In genomic region chr7:31488562-31489203, GRCh38 we compare ENCODE assay signal across 8 cellular contexts. TPM values are rescaled to one million over a fixed set of nuclear protein-coding genes. Genes with fewer than 3 reads are reported as not detected.
DNase-seq lines count a peak whose midpoint lies in the region; ATAC-seq and TF ChIP-seq lines count a peak whose summit lies in the region.

No MANE protein-coding gene starts in this region.

- in situ Hi-C loops in brain microvascular endothelial cell (cut with HindIII; ENCODE audit: low pct_ligation_motif_present, low sequenced_read_pairs) = no loop called here

- TF ChIP-seq CTCF in brain microvascular endothelial cell (IDR thresholded peaks at IDR 0.05; ENCODE audit: low read depth, low read length, missing control alignments) (peak; percentile 76), right lobe of liver (IDR thresholded peaks at IDR 0.05) (peak; percentile 58 to 74 (median 72)), upper lobe of left lung (IDR thresholded peaks at IDR 0.05) (peak in 4 of 6 experiments; percentile 41 to 54 (median 52))

- H3K36me3 ChIP-seq in brain microvascular endothelial cell (replicated peaks) = no peaks in the 10 kb centered on the region
- no peaks in the 10 kb centered on the region for H3K36me3 ChIP-seq in right lobe of liver
- no peaks in the 10 kb centered on the region for H3K36me3 ChIP-seq in upper lobe of left lung

- no peak overlapping the region for H3K4me3 ChIP-seq in brain microvascular endothelial cell (ENCODE audit: low read depth, low read length)
- H3K4me3 ChIP-seq in right lobe of liver = no peak overlapping the region
- no peak overlapping the region for H3K4me3 ChIP-seq in upper lobe of left lung

- intact Hi-C loops in right lobe of liver (cut with DNase I) = no loop called here

- TF ChIP-seq POLR2A in right lobe of liver (IDR thresholded peaks at IDR 0.05) (no peak), upper lobe of left lung (IDR thresholded peaks at IDR 0.05) (no peak)

- H3K9me3 ChIP-seq in right lobe of liver = no peaks in the 10 kb centered on the region
- H3K9me3 ChIP-seq in upper lobe of left lung = no peaks in the 10 kb centered on the region

- no peak for TF ChIP-seq EP300 in upper lobe of left lung (IDR thresholded peaks at IDR 0.05)

- no peaks in the 10 kb centered on the region for H3K27me3 ChIP-seq in brain microvascular endothelial cell (replicated peaks)
- H3K27me3 ChIP-seq in right lobe of liver = no peaks in the 10 kb centered on the region
- H3K27me3 ChIP-seq in upper lobe of left lung = no peaks in the 10 kb centered on the region

- 27% methylated on average over 14 of the region's 15 CpGs for WGBS in right lobe of liver (ENCODE audit: insufficient coverage, low coverage, low lambda C conversion rate, missing lambda C conversion rate)
- WGBS in upper lobe of left lung, 2 donors = 38 to 41% methylated on average over 15 of the region's 15 CpGs

- ATAC-seq in GM19395 (IDR thresholded peaks at IDR 0.05; ENCODE audit: unreplicated experiment) (peak; percentile 99), HG03196 (IDR thresholded peaks at IDR 0.05; ENCODE audit: unreplicated experiment) (peak; percentile 89), right lobe of liver (peak; percentile 76 to 90 (median 84)), upper lobe of left lung (ENCODE audit: low FRiP score in 2 of 2) (peak in 1 of 2 donors; percentile 79)

- H3K27ac ChIP-seq in brain microvascular endothelial cell (no peak overlapping the region), right lobe of liver (no peak overlapping the region), upper lobe of left lung (no peak overlapping the region)

- H3K4me1 ChIP-seq in right lobe of liver = no peaks in the 10 kb centered on the region
- H3K4me1 ChIP-seq in upper lobe of left lung = peaks cover 0 to 3% (median 0%) of the 10 kb centered on the region in 4 donors

- DNase-seq in NCI-H510A treated with DMSO at 0.1 percent for 48 hours (lab: John Stamatoyannopoulos, UW) = peak; percentile 23
- no peak for DNase-seq in NCI-H510A (lab: John Stamatoyannopoulos, UW)
- DNase-seq in NOMO-1 (lab: John Stamatoyannopoulos, UW; ENCODE audit: unreplicated experiment in 2 of 2) = peak; percentile 0 to 30
- DNase-seq in brain microvascular endothelial cell = no peak
- DNase-seq in right lobe of liver = peak in 2 of 3 donors; percentile 59 to 70
- DNase-seq in upper lobe of left lung = peak; percentile 31 to 85

RNA-seq across cellular contexts. Expression of gene ITPRID1, which starts 25.2 kb away (rescaled TPM):
- total RNA-seq in right lobe of liver (not detected), upper lobe of left lung (under 1 TPM in 3 of 6 donors, not detected in 3; 0.10 to 0.30 (median 0.17) TPM)

Comparison
In these comparisons a context has a peak if more than half of its experiments do, and no peak if none do; other contexts are left out.
1. DNase-seq: peak in NCI-H510A treated with DMSO at 0.1 percent for 48 hours (single experiment), NOMO-1 (2 of 2), right lobe of liver (2 of 3) and upper lobe of left lung (2 of 2); none in NCI-H510A (single experiment) and brain microvascular endothelial cell (single experiment).
2. Peak in every context shown above with its lines, with median percentiles within 50 percentile points of each other: CTCF ChIP-seq.